11 cellular contexts compared by ENCODE assay signal in genomic region chr10:46169736-46170135, GRCh38.
"Had no signal": no experiment of that assay in that cellular context is flagged by ENCODE, and none has a peak within 500 bp of the region (broad histone marks: within the 10 kb centered on the region; RNA-seq: fewer than 3 reads in every experiment).

No MANE protein-coding gene starts in this region.

- H3K27ac Mint-ChIP-seq: GM23338, H9, HFFc6 had no signal

- H3K9me3 Mint-ChIP-seq: GM23338 had no signal

- DNase-seq: GM23248, GOT3, H7, H9, HCEC 1CT, HFFc6 had no signal

- H3K4me3 Mint-ChIP-seq: GM23338, H9, HFFc6 had no signal

- ATAC-seq: GM23338, HCT116 had no signal

- H3K4me3 ChIP-seq: GM23248, GM23338, HAP-1 had no signal

- H3K36me3 ChIP-seq: HAP-1 had no signal

- H3K27ac ChIP-seq: GM23248 had no signal

- H2AFZ ChIP-seq: GM23248, GM23338 had no signal

- H3K4me2 ChIP-seq: GM23338 had no signal

- H3K9me3 ChIP-seq: HAP-1 had no signal

- FAIRE-seq: H1, H54 had no signal

- H3K9ac ChIP-seq: GM23248 had no signal
